ENCODE assay signal across 16 cellular contexts in the genomic region with DNA sequence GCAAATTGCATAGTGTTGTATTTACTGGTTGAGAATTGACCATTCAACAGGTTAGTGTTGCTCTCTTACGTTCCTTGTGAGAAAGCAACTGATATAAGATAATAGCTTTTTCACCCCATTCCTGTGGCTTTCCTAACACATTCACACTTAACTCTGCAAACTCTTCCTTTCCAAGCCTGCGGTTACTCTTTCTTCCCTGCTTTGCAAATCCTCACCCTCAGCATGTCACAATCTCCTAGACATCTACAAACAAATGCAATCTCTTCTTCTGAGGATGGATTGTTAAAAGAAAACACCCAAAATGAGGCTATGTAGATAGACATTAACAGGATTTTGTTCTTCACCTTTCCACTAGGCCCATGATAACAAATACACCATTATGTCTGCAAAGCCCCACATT.
A peak's percentile ranks its signal among the peaks of the same experiment; 100 is the strongest.
DNase-seq lines count a peak whose midpoint lies in the region; ATAC-seq and TF ChIP-seq lines count a peak whose summit lies in the region.
"Had no signal": no experiment of that assay in that cellular context is flagged by ENCODE, and none has a peak within 500 bp of the region (broad histone marks: within the 10 kb centered on the region; RNA-seq: fewer than 3 reads in every experiment).

No MANE protein-coding gene starts in this region.

- H3K79me2 ChIP-seq in PC-3 (ENCODE audit: low read length) (no peaks in the 10 kb centered on the region), mesendoderm (ENCODE audit: control insufficient read depth, insufficient read depth, low read length) (no peaks in the 10 kb centered on the region)

- no peak overlapping the region for H3K23ac ChIP-seq in mesendoderm (ENCODE audit: low read length)

- H3K36me3 ChIP-seq in PC-3 (ENCODE audit: low read depth, low read length), result no peaks in the 10 kb centered on the region
- no peaks in the 10 kb centered on the region for H3K36me3 ChIP-seq in mesendoderm (ENCODE audit: control insufficient read depth, insufficient read depth, low read length)
- H3K36me3 ChIP-seq in tibial artery, result no peaks in the 10 kb centered on the region

- H4K8ac ChIP-seq in mesendoderm (ENCODE audit: low read depth, low read length), result no peak overlapping the region

- no peaks in the 10 kb centered on the region for H3F3A ChIP-seq in PC-3 (ENCODE audit: low read length, unreplicated experiment)

- H2BK15ac ChIP-seq in mesendoderm (replicated peaks; ENCODE audit: low read depth), result no peak overlapping the region

- WGBS in mesendoderm (ENCODE audit: extremely low coverage, insufficient coverage, low lambda C conversion rate), result no CpG with 5 or more reads among the region's 2 CpGs

- H3K27ac ChIP-seq in PC-3 (ENCODE audit: low read length) (0 out of 2 replicates have a peak overlapping the region, but pooled peaks have one; percentile 18), mesendoderm (ENCODE audit: low read depth, low read length) (no peak overlapping the region), tibial artery (no peak overlapping the region)

- no peak overlapping the region for H3K4me3 ChIP-seq in PC-3 (ENCODE audit: low read length)
- no peak overlapping the region for H3K4me3 ChIP-seq in mesendoderm (ENCODE audit: low read length)
- H3K4me3 ChIP-seq in tibial artery, result no peak overlapping the region

- H3K9me2 ChIP-seq in PC-3 (replicated peaks; ENCODE audit: low read length), result no peaks in the 10 kb centered on the region

- CTCF ChIA-PET in PC-3 (lab: Charles Lee), result no interaction called here

- intact Hi-C loops in PC-3 (cut with micrococcal nuclease), result no loop called here
- intact Hi-C loops in tibial artery (cut with DNase I; ENCODE audit: low total_unique reads), result no loop called here

- H4K20me1 ChIP-seq in PC-3 (ENCODE audit: low read length), result no peaks in the 10 kb centered on the region

- ATAC-seq in PC-3, result peak; percentile 31; the same call in 1 of the 2 replicates
- ATAC-seq in stimulated activated naive CD8-positive, alpha-beta T cell treated with anti-CD3 and anti-CD28 coated beads, Interleukin-15, Interleukin-2, amounts not matched to agents 100 U/mL and 50 U/mL, for 24 hours, result no peak

- no peak overlapping the region for H2AFZ ChIP-seq in PC-3 (ENCODE audit: low read length)

- H2BK120ac ChIP-seq in mesendoderm (ENCODE audit: low read depth, low read length), result no peak overlapping the region

- no peak for TF ChIP-seq CTCF in PC-3 (conservative IDR thresholded peaks at IDR 0.05; ENCODE audit: low read depth, low read length)
- TF ChIP-seq CTCF in tibial artery (IDR thresholded peaks at IDR 0.05), result no peak

- no peak overlapping the region for H4K5ac ChIP-seq in mesendoderm (ENCODE audit: low read length)

- H3K4me1 ChIP-seq in PC-3 (ENCODE audit: insufficient read depth, low read length) (no peaks in the 10 kb centered on the region), mesendoderm (ENCODE audit: control insufficient read depth, low read depth, low read length) (no peaks in the 10 kb centered on the region), tibial artery (no peaks in the 10 kb centered on the region)

- no peak overlapping the region for H3K9ac ChIP-seq in PC-3 (ENCODE audit: low read length)
- no peak overlapping the region for H3K9ac ChIP-seq in mesendoderm (ENCODE audit: low read length)

- BruUV-seq in PC-3 (replicated peaks; lab: Mats Ljungman, UMichigan), result no TSS peak

- H3K56ac ChIP-seq in mesendoderm (ENCODE audit: low read length), result no peak overlapping the region

- H3K4ac ChIP-seq in mesendoderm (ENCODE audit: low read depth, low read length), result no peak overlapping the region

- H2BK5ac ChIP-seq in mesendoderm (ENCODE audit: low read length), result no peak overlapping the region

- no peak overlapping the region for H2AK5ac ChIP-seq in mesendoderm (ENCODE audit: low read length)

- POLR2A ChIA-PET in PC-3 (lab: Charles Lee; ENCODE audit: unreplicated experiment), result no interaction called here

- H3K4me2 ChIP-seq in PC-3 (ENCODE audit: low read length), result no peak overlapping the region
- H3K4me2 ChIP-seq in mesendoderm (ENCODE audit: low read length), result no peak overlapping the region

- H3K27me3 ChIP-seq in PC-3 (ENCODE audit: low read length), result no peaks in the 10 kb centered on the region
- no peaks in the 10 kb centered on the region for H3K27me3 ChIP-seq in mesendoderm (ENCODE audit: insufficient read depth, low read length, poor library complexity)
- H3K27me3 ChIP-seq in tibial artery, result no peaks in the 10 kb centered on the region

- peak; percentile 5 for DNase-seq in HT1080 (ENCODE audit: low read depth)
- DNase-seq in PC-3, result no peak
- peak; percentile 1 for DNase-seq in amniotic epithelial cell (ENCODE audit: low read depth)
- peak; percentile 75 for DNase-seq in mesendoderm
- no peak for DNase-seq in SW 1271 (lab: John Stamatoyannopoulos, UW)
- DNase-seq in stimulated activated naive CD4-positive, alpha-beta T cell treated with Interleukin-2 at 50 U/mL for 16 hours (lab: John Stamatoyannopoulos, UW), result no peak
- DNase-seq in stimulated activated naive CD8-positive, alpha-beta T cell treated with anti-CD3 and anti-CD28 coated beads, Interleukin-15, Interleukin-2, amounts not matched to agents 100 U/mL and 50 U/mL, for 24 hours, result no peak
- DNase-seq in tibial artery, result no peak
- DNase-seq: C1 segment of cervical spinal cord; Calu3; CD4-positive, alpha-beta memory T cell; COR-L47; DMS79 treated with DMSO at 0.1 percent for 48 hours; GF-D8; GOT3; HCEC 1CT had no signal

- H3K9me3 ChIP-seq in PC-3 (ENCODE audit: low read length), result no peaks in the 10 kb centered on the region
- H3K9me3 ChIP-seq in tibial artery, result no peaks in the 10 kb centered on the region

- H3K79me1 ChIP-seq in mesendoderm (ENCODE audit: low read length), result no peaks in the 10 kb centered on the region

- H3K18ac ChIP-seq in mesendoderm (ENCODE audit: low read length), result no peak overlapping the region

Comparison
In these comparisons a context has a peak if more than half of its experiments do, and no peak if none do; other contexts are left out.
1. DNase-seq: peak in HT1080 (single experiment), amniotic epithelial cell (single experiment) and mesendoderm (single experiment); none in PC-3 (single experiment), SW 1271 (0 of 2), stimulated activated naive CD4-positive, alpha-beta T cell treated with Interleukin-2 at 50 U/mL for 16 hours (single experiment), stimulated activated naive CD8-positive, alpha-beta T cell treated with anti-CD3 and anti-CD28 coated beads, Interleukin-15, Interleukin-2, amounts not matched to agents 100 U/mL and 50 U/mL, for 24 hours (single experiment) and tibial artery (0 of 2).